Comparison of ENCODE assay signal across 22 cellular contexts in genomic region chr21:42142141-42142540, GRCh38.
DNase-seq lines count a peak whose midpoint lies in the region; ATAC-seq, FAIRE-seq and TF ChIP-seq lines count a peak whose summit lies in the region.
"Had no signal": no experiment of that assay in that cellular context is flagged by ENCODE, and none has a peak within 500 bp of the region (broad histone marks: within the 10 kb centered on the region; RNA-seq: fewer than 3 reads in every experiment).

No MANE protein-coding gene starts in this region.

- H3K9me3 Mint-ChIP-seq in natural killer cell treated with Interleukin-12 subunit alpha and Interleukin-12 subunit beta and Interleukin-15 and Interleukin-18, amount 100 ng/mL, for 72 hours = no peaks in the 10 kb centered on the region
- H3K9me3 Mint-ChIP-seq in natural killer cell = no peaks in the 10 kb centered on the region
- H3K9me3 Mint-ChIP-seq: CD4-positive, CD25-positive, alpha-beta regulatory T cell; HFFc6 had no signal

- H3K4me3 ChIP-seq in kidney (ENCODE audit: low read length in 2 of 2) = no peak overlapping the region
- no peak overlapping the region for H3K4me3 ChIP-seq in neuronal stem cell (ENCODE audit: low read length in 2 of 2)
- H3K4me3 ChIP-seq in mesenchymal stem cell (ENCODE audit: insufficient read depth in 1 of 2, low read depth in 1 of 2, low read length in 2 of 2) = no peak overlapping the region
- H3K4me3 ChIP-seq: BLaER1 had no signal

- H4K8ac ChIP-seq in neuronal stem cell (ENCODE audit: low read depth, low read length) (no peak overlapping the region), mesenchymal stem cell (ENCODE audit: low read length) (no peak overlapping the region)

- peaks cover 0 to 3% (median 0%) of the 10 kb centered on the region in 3 experiments for H3K27me3 ChIP-seq in neuronal stem cell (ENCODE audit: control insufficient read depth in 3 of 3, insufficient read depth in 3 of 3, low read depth in 1 of 3, low read length in 3 of 3)
- peaks cover 17 to 67% of the 10 kb centered on the region in 2 experiments for H3K27me3 ChIP-seq in mesenchymal stem cell (ENCODE audit: control insufficient read depth in 1 of 2, insufficient read depth in 1 of 2, low read length in 2 of 2)
- H3K27me3 ChIP-seq: BLaER1 had no signal

- H2BK15ac ChIP-seq in neuronal stem cell (ENCODE audit: low read length) (no peak overlapping the region), mesenchymal stem cell (ENCODE audit: low read depth, poor library complexity, severe bottlenecking) (no peak overlapping the region)

- H3K18ac ChIP-seq in neuronal stem cell (ENCODE audit: low read length) (peak overlapping the region; percentile 80), mesenchymal stem cell (ENCODE audit: low read depth in 1 of 2, low read length in 2 of 2) (no peak overlapping the region)

- H3K4me3 Mint-ChIP-seq in natural killer cell treated with Interleukin-12 subunit alpha and Interleukin-12 subunit beta and Interleukin-15 and Interleukin-18, amount 100 ng/mL, for 72 hours = peak overlapping the region; percentile 55
- H3K4me3 Mint-ChIP-seq in natural killer cell = no peak overlapping the region
- H3K4me3 Mint-ChIP-seq: CD4-positive, CD25-positive, alpha-beta regulatory T cell; HFFc6 had no signal

- H3K4me2 ChIP-seq in neuronal stem cell (ENCODE audit: insufficient read depth, low read length, poor library complexity, severe bottlenecking) (no peak overlapping the region), mesenchymal stem cell (ENCODE audit: low read length, poor library complexity, severe bottlenecking) (no peak overlapping the region)

- H3K9me3 ChIP-seq in kidney (ENCODE audit: control insufficient read depth in 1 of 2, low read length in 2 of 2) (no peaks in the 10 kb centered on the region), neuronal stem cell (replicated peaks in 1 of 2; ENCODE audit: control insufficient read depth in 2 of 2, insufficient read depth in 1 of 2, low read depth in 1 of 2, low read length in 2 of 2) (peaks cover 0 to 2% of the 10 kb centered on the region in 2 donors), mesenchymal stem cell (ENCODE audit: control insufficient read depth, low read length) (no peaks in the 10 kb centered on the region)

- peak overlapping the region; percentile 15 to 40 for H3K27ac Mint-ChIP-seq in natural killer cell treated with Interleukin-12 subunit alpha and Interleukin-12 subunit beta and Interleukin-15 and Interleukin-18, amount 100 ng/mL, for 72 hours
- H3K27ac Mint-ChIP-seq in natural killer cell = peak overlapping the region in 1 of 2 donors; percentile 16
- H3K27ac Mint-ChIP-seq: HFFc6 had no signal

- no peak for FAIRE-seq in kidney (lab: Jason Lieb, UNC)
- FAIRE-seq: GM12892, GM18507, HTR-8/SVneo had no signal

- H3K4me1 ChIP-seq in kidney (ENCODE audit: control insufficient read depth in 1 of 2, insufficient read depth in 1 of 2, low read depth in 1 of 2, low read length in 2 of 2) = no peaks in the 10 kb centered on the region
- H3K4me1 ChIP-seq in neuronal stem cell (ENCODE audit: control insufficient read depth in 2 of 2, insufficient read depth in 1 of 2, low read depth in 1 of 2, low read length in 2 of 2) = peaks cover 3 to 5% of the 10 kb centered on the region in 2 donors
- peaks cover 2% of the 10 kb centered on the region for H3K4me1 ChIP-seq in mesenchymal stem cell (ENCODE audit: control insufficient read depth, insufficient read depth, low read depth, low read length)

- H3K4ac ChIP-seq in neuronal stem cell (ENCODE audit: low read length) (no peak overlapping the region), mesenchymal stem cell (ENCODE audit: low read depth in 1 of 2, low read length in 2 of 2) (no peak overlapping the region)

- no peaks in the 10 kb centered on the region for H3K79me1 ChIP-seq in neuronal stem cell (ENCODE audit: low read depth, low read length)
- H3K79me1 ChIP-seq in mesenchymal stem cell (replicated peaks; ENCODE audit: low read length, poor library complexity, severe bottlenecking) = no peaks in the 10 kb centered on the region

- H3K14ac ChIP-seq in neuronal stem cell (ENCODE audit: low read length) (no peak overlapping the region), mesenchymal stem cell (ENCODE audit: low read length in 2 of 2) (no peak overlapping the region)

- H3K36me3 ChIP-seq in kidney (ENCODE audit: control insufficient read depth in 1 of 2, insufficient read depth in 2 of 2, low read length in 2 of 2) = no peaks in the 10 kb centered on the region
- H3K36me3 ChIP-seq in neuronal stem cell (replicated peaks in 1 of 2; ENCODE audit: control insufficient read depth in 2 of 2, insufficient read depth in 2 of 2, low read length in 2 of 2) = no peaks in the 10 kb centered on the region
- H3K36me3 ChIP-seq in mesenchymal stem cell (ENCODE audit: control insufficient read depth in 1 of 2, insufficient read depth in 2 of 2, low read depth in 1 of 2, low read length in 2 of 2) = no peaks in the 10 kb centered on the region
- H3K36me3 ChIP-seq: BLaER1 had no signal

- H2AFZ ChIP-seq in neuronal stem cell (ENCODE audit: low read length) = no peak overlapping the region
- H2AFZ ChIP-seq in mesenchymal stem cell (ENCODE audit: low read depth, low read length) = no peak overlapping the region

- WGBS in neuronal stem cell (ENCODE audit: extremely low coverage in 2 of 2, insufficient read length in 2 of 2, insufficient replicate concordance in 1 of 2), 2 donors = no CpG with 5 or more reads among the region's 18 CpGs
- 93% methylated on average over 17 of the region's 18 CpGs for WGBS in mesenchymal stem cell

- H2BK120ac ChIP-seq in neuronal stem cell (ENCODE audit: low read depth, low read length) (no peak overlapping the region), mesenchymal stem cell (ENCODE audit: low read depth, low read length) (no peak overlapping the region)

- H3K4me1 Mint-ChIP-seq in natural killer cell treated with Interleukin-12 subunit alpha and Interleukin-12 subunit beta and Interleukin-15 and Interleukin-18, amount 100 ng/mL, for 72 hours (ENCODE audit: low read depth in 2 of 2) = peaks cover 12 to 24% of the 10 kb centered on the region in 2 donors
- H3K4me1 Mint-ChIP-seq in natural killer cell = peaks cover 8 to 12% of the 10 kb centered on the region in 2 donors

- intact Hi-C loops in natural killer cell (cut with micrococcal nuclease) (no loop called here), kidney (cut with DNase I) (no loop called here)

- TF ChIP-seq CTCF in natural killer cell (IDR thresholded peaks at IDR 0.05) (no peak), kidney (IDR thresholded peaks at IDR 0.05; ENCODE audit: borderline replicate concordance, extremely low read depth, insufficient read depth) (no peak)

- no peak overlapping the region for H4K91ac ChIP-seq in neuronal stem cell (ENCODE audit: low read depth, low read length, poor library complexity)
- no peak overlapping the region for H4K91ac ChIP-seq in mesenchymal stem cell (ENCODE audit: low read length)

- H3K23ac ChIP-seq in neuronal stem cell (ENCODE audit: low read depth, low read length, poor library complexity) (no peak overlapping the region), mesenchymal stem cell (ENCODE audit: low read length in 2 of 2) (no peak overlapping the region)

- peak in 1 of 2 donors; percentile 46 for ATAC-seq in natural killer cell treated with Interleukin-12 subunit alpha and Interleukin-12 subunit beta and Interleukin-15 and Interleukin-18, amount 100 ng/mL, for 72 hours
- ATAC-seq in natural killer cell = no peak
- ATAC-seq: HCT116 had no signal

- H2BK12ac ChIP-seq in neuronal stem cell (ENCODE audit: low read length) (no peak overlapping the region), mesenchymal stem cell (ENCODE audit: low read length in 2 of 2) (no peak overlapping the region)

- no peak overlapping the region for H2AK5ac ChIP-seq in neuronal stem cell (ENCODE audit: low read depth, low read length)
- no peak overlapping the region for H2AK5ac ChIP-seq in mesenchymal stem cell (ENCODE audit: low read length, severe bottlenecking)

- no peak overlapping the region for H2BK5ac ChIP-seq in neuronal stem cell (ENCODE audit: low read length)
- no peak overlapping the region for H2BK5ac ChIP-seq in mesenchymal stem cell (ENCODE audit: low read depth, low read length, poor library complexity, severe bottlenecking)

- H3K27me3 Mint-ChIP-seq in natural killer cell treated with Interleukin-12 subunit alpha and Interleukin-12 subunit beta and Interleukin-15 and Interleukin-18, amount 100 ng/mL, for 72 hours = peaks cover 14 to 15% of the 10 kb centered on the region in 2 donors
- H3K27me3 Mint-ChIP-seq in natural killer cell (ENCODE audit: low read depth in 2 of 2) = peaks cover 15 to 18% of the 10 kb centered on the region in 2 donors

- no peak for DNase-seq in natural killer cell treated with Interleukin-12 subunit alpha and Interleukin-12 subunit beta and Interleukin-15 and Interleukin-18, amount 100 ng/mL, for 72 hours (ENCODE audit: low spot score)
- DNase-seq in natural killer cell (no peak), kidney (peak; percentile 64), neuronal stem cell (ENCODE audit: low spot score) (no peak), hippocampal formation (lab: John Stamatoyannopoulos, UW) (no peak), mesenchymal stem cell (no peak), NCI-H2081 (lab: John Stamatoyannopoulos, UW) (no peak)
- DNase-seq in stimulated activated CD4-positive, alpha-beta T cell treated with anti-CD3 and anti-CD28 coated beads, Interleukin-4, amount 100 ng/mL, for 24 hours = no peak
- DNase-seq: 8988T; CD4-positive, CD25-positive, alpha-beta regulatory T cell; DMS153; DMS79; GDM1; GOT3; H7; HFFc6; IMR-90 had no signal

- no peaks in the 10 kb centered on the region for H3K36me3 Mint-ChIP-seq in natural killer cell treated with Interleukin-12 subunit alpha and Interleukin-12 subunit beta and Interleukin-15 and Interleukin-18, amount 100 ng/mL, for 72 hours
- no peaks in the 10 kb centered on the region for H3K36me3 Mint-ChIP-seq in natural killer cell
- H3K36me3 Mint-ChIP-seq: CD4-positive, CD25-positive, alpha-beta regulatory T cell had no signal

- H3K27ac ChIP-seq in kidney (ENCODE audit: low read depth in 2 of 2, low read length in 2 of 2) (no peak overlapping the region), neuronal stem cell (replicated peaks; ENCODE audit: low read length) (no peak overlapping the region), mesenchymal stem cell (ENCODE audit: low read length, poor library complexity, severe bottlenecking) (no peak overlapping the region)
- H3K27ac ChIP-seq: BLaER1 had no signal

- H3K9ac ChIP-seq in kidney (ENCODE audit: low read length in 2 of 2) (no peak overlapping the region), neuronal stem cell (ENCODE audit: low read depth, low read length, poor library complexity) (no peak overlapping the region), mesenchymal stem cell (ENCODE audit: low read length) (no peak overlapping the region)
- H3K9ac ChIP-seq: BLaER1 had no signal
